ENCODE assay signal across 36 cellular contexts in genomic region chr14:75933712-75934296, GRCh38.
"Had no signal": no experiment of that assay in that cellular context is flagged by ENCODE, and none has a peak within 500 bp of the region (broad histone marks: within the 10 kb centered on the region; RNA-seq: fewer than 3 reads in every experiment).

No MANE protein-coding gene starts in this region.

- H3K4me1 ChIP-seq: adrenal gland, ascending aorta, left lung, lower lobe of right lung, right lobe of liver, stomach, suprapubic skin had no signal

- H3K36me3 Mint-ChIP-seq: activated CD4-positive, alpha-beta memory T cell treated with anti-CD3 and anti-CD28 coated beads for 36 hours; activated naive CD8-positive, alpha-beta T cell treated with anti-CD3 and anti-CD28 coated beads for 36 hours; brain had no signal

- H3K9me3 ChIP-seq: adrenal gland, ascending aorta, gastroesophageal sphincter, left lung, lower lobe of right lung, neutrophil, right lobe of liver, stomach, suprapubic skin, tibial nerve had no signal

- H3K9me3 Mint-ChIP-seq: activated CD4-positive, alpha-beta memory T cell treated with anti-CD3 and anti-CD28 coated beads for 36 hours; activated CD4-positive, alpha-beta T cell treated with anti-CD3 and anti-CD28 coated beads, Interleukin-2, amount 10 ng/mL, durations not matched to agents 24 days and 14 days; activated naive CD4-positive, alpha-beta T cell treated with anti-CD3 and anti-CD28 coated beads for 36 hours; activated naive CD8-positive, alpha-beta T cell treated with anti-CD3 and anti-CD28 coated beads for 36 hours; activated T-helper 1 cell treated with anti-CD3 and anti-CD28 coated beads, Interleukin-12 subunit alpha, Interleukin-12 subunit beta, Interleukin-2, Interleukin-4 antibody, amounts not matched to agents 30 ng/mL and 10 ng/mL and 1 ng/mL, durations not matched to agents 14 hours and 24 hours and 36 hours; brain; nephron; stimulated activated naive B cell treated with anti-CD40 and anti-IgM and Interleukin-4, amounts not matched to agents 10 μg/mL and 1 μg/mL and 100 μg/mL, for 72 hours; T-helper 1 cell treated with Interleukin-12 subunit alpha and Interleukin-12 subunit beta and Interleukin-4 antibody, amounts not matched to agents 30 μg/mL and 1 μg/mL, for 36 hours had no signal

- H3K36me3 ChIP-seq: adrenal gland, ascending aorta, neutrophil, right lobe of liver, suprapubic skin had no signal

- H3K27ac ChIP-seq: ascending aorta, gastroesophageal sphincter, left lung, lower lobe of right lung, neutrophil, right lobe of liver, stomach, suprapubic skin, tibial nerve had no signal

- ATAC-seq: gastroesophageal sphincter; left lung; lower lobe of right lung; right lobe of liver; stimulated activated naive B cell treated with anti-CD40 and anti-IgM and Interleukin-4, amounts not matched to agents 10 μg/mL and 1 μg/mL and 100 μg/mL, for 72 hours had no signal

- DNase-seq: activated CD4-positive, alpha-beta memory T cell treated with anti-CD3 and anti-CD28 coated beads for 36 hours; activated CD4-positive, alpha-beta T cell treated with anti-CD3 and anti-CD28 coated beads, Interleukin-2, amount 10 ng/mL, durations not matched to agents 24 days and 14 days; activated CD4-positive, CD25-positive, alpha-beta regulatory T cell treated with anti-CD3 and anti-CD28 coated beads, Interleukin-2, amount 50 U/mL, for 72 hours; activated CD8-positive, alpha-beta memory T cell treated with anti-CD3 and anti-CD28 coated beads, Interleukin-2, amount 50 U/mL, for 4 hours; activated effector memory CD4-positive, alpha-beta T cell treated with anti-CD3 and anti-CD28 coated beads, Interleukin-2, amount 50 U/mL, for 16 hours; activated naive CD4-positive, alpha-beta T cell treated with anti-CD3 and anti-CD28 coated beads for 36 hours; activated naive CD8-positive, alpha-beta T cell treated with anti-CD3 and anti-CD28 coated beads for 36 hours; activated T-cell treated with anti-CD3 and anti-CD28 coated beads, Interleukin-2, amount 50 U/mL, for 1 hour; adrenal gland; dermis blood vessel endothelial cell; effector memory CD4-positive, alpha-beta T cell; erythroblast; head of caudate nucleus; hypothalamus; kidney glomerular epithelial cell; left lung; lower lobe of right lung; mesendoderm; right lobe of liver; small intestine; stimulated activated CD4-positive, alpha-beta T cell treated with anti-CD3 and anti-CD28 coated beads, Interleukin-1b, Interleukin-23, amount 100 ng/mL, for 48 hours; stimulated activated CD4-positive, alpha-beta T cell treated with anti-CD3 and anti-CD28 coated beads, Interleukin-4, amount 100 ng/mL, for 4 hours; stimulated activated CD8-positive, alpha-beta memory T cell treated with anti-CD3 and anti-CD28 coated beads, Interleukin-4, amount 100 ng/mL, for 48 hours; stimulated activated naive B cell treated with anti-CD40 and anti-IgM and Interleukin-4, amounts not matched to agents 10 μg/mL and 1 μg/mL and 100 μg/mL, for 72 hours; stomach; SW 1271; T1000 had no signal

- H3K27ac Mint-ChIP-seq: activated CD4-positive, alpha-beta memory T cell treated with anti-CD3 and anti-CD28 coated beads for 36 hours; activated CD4-positive, alpha-beta T cell treated with anti-CD3 and anti-CD28 coated beads, Interleukin-2, amount 10 ng/mL, durations not matched to agents 24 days and 14 days; activated naive CD4-positive, alpha-beta T cell treated with anti-CD3 and anti-CD28 coated beads for 36 hours; activated naive CD8-positive, alpha-beta T cell treated with anti-CD3 and anti-CD28 coated beads for 36 hours; activated T-helper 1 cell treated with anti-CD3 and anti-CD28 coated beads, Interleukin-12 subunit alpha, Interleukin-12 subunit beta, Interleukin-2, Interleukin-4 antibody, amounts not matched to agents 30 ng/mL and 10 ng/mL and 1 ng/mL, durations not matched to agents 14 hours and 24 hours and 36 hours; stimulated activated naive B cell treated with anti-CD40 and anti-IgM and Interleukin-4, amounts not matched to agents 10 μg/mL and 1 μg/mL and 100 μg/mL, for 72 hours; T-helper 1 cell treated with Interleukin-12 subunit alpha and Interleukin-12 subunit beta and Interleukin-4 antibody, amounts not matched to agents 30 μg/mL and 1 μg/mL, for 36 hours had no signal

- H3K4me3 Mint-ChIP-seq: activated CD4-positive, alpha-beta memory T cell treated with anti-CD3 and anti-CD28 coated beads for 36 hours; activated CD4-positive, alpha-beta T cell treated with anti-CD3 and anti-CD28 coated beads, Interleukin-2, amount 10 ng/mL, durations not matched to agents 24 days and 14 days; activated naive CD4-positive, alpha-beta T cell treated with anti-CD3 and anti-CD28 coated beads for 36 hours; activated naive CD8-positive, alpha-beta T cell treated with anti-CD3 and anti-CD28 coated beads for 36 hours; activated T-helper 1 cell treated with anti-CD3 and anti-CD28 coated beads, Interleukin-12 subunit alpha, Interleukin-12 subunit beta, Interleukin-2, Interleukin-4 antibody, amounts not matched to agents 30 ng/mL and 10 ng/mL and 1 ng/mL, durations not matched to agents 14 hours and 24 hours and 36 hours; brain; nephron; stimulated activated naive B cell treated with anti-CD40 and anti-IgM and Interleukin-4, amounts not matched to agents 10 μg/mL and 1 μg/mL and 100 μg/mL, for 72 hours; T-helper 1 cell treated with Interleukin-12 subunit alpha and Interleukin-12 subunit beta and Interleukin-4 antibody, amounts not matched to agents 30 μg/mL and 1 μg/mL, for 36 hours had no signal

- H3K27me3 Mint-ChIP-seq: activated CD4-positive, alpha-beta memory T cell treated with anti-CD3 and anti-CD28 coated beads for 36 hours; activated CD4-positive, alpha-beta T cell treated with anti-CD3 and anti-CD28 coated beads, Interleukin-2, amount 10 ng/mL, durations not matched to agents 24 days and 14 days; activated naive CD8-positive, alpha-beta T cell treated with anti-CD3 and anti-CD28 coated beads for 36 hours; brain; stimulated activated naive B cell treated with anti-CD40 and anti-IgM and Interleukin-4, amounts not matched to agents 10 μg/mL and 1 μg/mL and 100 μg/mL, for 72 hours had no signal

- H3K4me3 ChIP-seq: adrenal gland, ascending aorta, gastroesophageal sphincter, left lung, lower lobe of right lung, right lobe of liver, stomach, suprapubic skin, tibial nerve had no signal

- H3K27me3 ChIP-seq: adrenal gland, ascending aorta, gastroesophageal sphincter, left lung, neutrophil, right lobe of liver, stomach, suprapubic skin, tibial nerve had no signal
